28 cellular contexts compared by ENCODE assay signal in the genomic region with DNA sequence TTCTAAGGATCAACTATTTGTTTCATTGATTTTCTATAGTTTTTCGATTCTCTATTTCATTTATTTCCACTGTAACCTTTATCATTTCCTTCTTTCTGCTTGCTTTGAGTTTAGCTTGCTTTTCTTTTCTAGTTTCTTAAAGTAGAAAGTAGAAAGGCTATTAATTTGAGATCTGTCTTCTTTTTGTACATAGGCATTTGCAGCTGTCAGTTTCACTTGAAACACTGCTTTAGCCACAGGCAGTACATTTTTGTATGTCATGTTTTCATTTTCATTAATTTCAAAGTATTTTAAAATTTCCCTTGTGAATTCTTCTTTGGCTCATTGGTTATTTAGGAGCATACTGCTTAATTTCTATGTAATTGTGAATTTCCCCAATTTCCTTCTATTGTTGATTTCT.
A peak's percentile ranks its signal among the peaks of the same experiment; 100 is the strongest.
DNase-seq lines count a peak whose midpoint lies in the region; ATAC-seq, FAIRE-seq and TF ChIP-seq lines count a peak whose summit lies in the region.
"Had no signal": no experiment of that assay in that cellular context is flagged by ENCODE, and none has a peak within 500 bp of the region (broad histone marks: within the 10 kb centered on the region; RNA-seq: fewer than 3 reads in every experiment).

No MANE protein-coding gene starts in this region.

- H3K27ac ChIP-seq in A549 (no peak overlapping the region), GM12878 (ENCODE audit: control insufficient read depth, insufficient read depth) (peak overlapping the region; percentile 61)
- no peak overlapping the region for H3K27ac ChIP-seq in CD4-positive, CD25-positive, alpha-beta regulatory T cell (ENCODE audit: insufficient read depth, low read length, poor library complexity, severe bottlenecking)
- H3K27ac ChIP-seq: ascending aorta, lower lobe of right lung, right lobe of liver, thyroid gland had no signal

- CTCF ChIA-PET in A549 (lab: Yijun Ruan, JAX) (interaction anchor here (0.9 kb wide), 1 partner anchor 26 kb away, joined by 3 read pairs; no protein-coding TSS in a partner anchor), GM12878 (lab: Yijun Ruan, JAX) (interaction anchor here (0.6 to 1.5 kb wide), 5 partner anchors 7 to 180 kb away, joined by 3 to 4 read pairs (median 3); no protein-coding TSS in a partner anchor)

- peak overlapping the region in 2 of 3 donors; percentile 8 to 80 for H3K27ac Mint-ChIP-seq in CD4-positive, CD25-positive, alpha-beta regulatory T cell

- SMC1A ChIA-PET in GM12878 (lab: Charles Lee; ENCODE audit: uncharacterized antibody, unreplicated experiment) = interaction anchor here (0.7 to 24.5 kb wide), 4 partner anchors 10 to 115 kb away, joined by 3 to 624 read pairs (median 52); no protein-coding TSS in a partner anchor

- H3K36me3 Mint-ChIP-seq in CD4-positive, CD25-positive, alpha-beta regulatory T cell = peaks cover 3% of the 10 kb centered on the region

- H3K9me3 ChIP-seq in A549 (no peaks in the 10 kb centered on the region), GM12878 (replicated peaks; ENCODE audit: control insufficient read depth, insufficient read depth, low read length) (no peaks in the 10 kb centered on the region)
- H3K9me3 ChIP-seq in CD4-positive, CD25-positive, alpha-beta regulatory T cell (ENCODE audit: control insufficient read depth in 2 of 2, low read length in 2 of 2) = no peaks in the 10 kb centered on the region
- H3K9me3 ChIP-seq: ascending aorta, HAP-1, lower lobe of right lung, mucosa of descending colon, right lobe of liver, thyroid gland had no signal

- no peaks in the 10 kb centered on the region for H3K27me3 Mint-ChIP-seq in CD4-positive, CD25-positive, alpha-beta regulatory T cell

- FAIRE-seq in A549 (lab: Jason Lieb, UNC) (peak; percentile 46), GM12878 (lab: Jason Lieb, UNC) (no peak)
- FAIRE-seq: endometrium, TTC549 had no signal

- H3K4me2 ChIP-seq in A549 = no peak overlapping the region
- H3K4me2 ChIP-seq in GM12878 (ENCODE audit: control insufficient read depth, insufficient read depth) = peak overlapping the region; percentile 36; the same call in 1 of the 2 replicates

- no peak for DNase-seq in A549 (ENCODE audit: low read depth in 1 of 2, low spot score in 1 of 2)
- no peak for DNase-seq in CD4-positive, CD25-positive, alpha-beta regulatory T cell
- no peak for DNase-seq in GM12878 (ENCODE audit: low read depth, low spot score)
- DNase-seq in activated effector memory CD4-positive, alpha-beta T cell treated with Interleukin-2 at 50 U/mL for 16 hours = no peak
- no peak for DNase-seq in 8988T
- no peak for DNase-seq in cerebellar nuclear complex (lab: John Stamatoyannopoulos, UW)
- DNase-seq: activated CD8-positive, alpha-beta memory T cell treated with anti-CD3 and anti-CD28 coated beads, Interleukin-2, amount 50 U/mL, for 4 hours; activated gamma-delta T cell treated with Interleukin-2 at 50 U/mL for 16 hours; DMS53; GDM1; lower lobe of right lung; mucosa of descending colon; NCI-H1092; NCI-H187; NCI-H2171 treated with DMSO at 0.1 percent for 48 hours; NCI-H524 treated with DMSO at 0.1 percent for 48 hours; right lobe of liver; stimulated activated CD4-positive, alpha-beta T cell treated with anti-CD3 and anti-CD28 coated beads, Interleukin-4, amount 100 ng/mL, for 4 hours; stimulated activated naive CD4-positive, alpha-beta T cell treated with Interleukin-2 at 50 U/mL for 16 hours; T-helper 1 cell; thyroid gland had no signal

- no peaks in the 10 kb centered on the region for H3K27me3 ChIP-seq in CD4-positive, CD25-positive, alpha-beta regulatory T cell (ENCODE audit: control insufficient read depth, insufficient read depth, low read length)
- no peaks in the 10 kb centered on the region for H3K27me3 ChIP-seq in GM12878 (replicated peaks in 1 of 2; ENCODE audit: control insufficient read depth in 2 of 2, insufficient read depth in 2 of 2, low read length in 1 of 2)
- H3K27me3 ChIP-seq: ascending aorta, right lobe of liver, thyroid gland had no signal

- no peak for TF ChIP-seq CTCF in A549 (IDR thresholded peaks at IDR 0.05)
- no peak for TF ChIP-seq CTCF in GM12878 (IDR thresholded peaks at IDR 0.05 in 2 of 3, conservative IDR thresholded peaks at IDR 0.05 in 1 of 3; ENCODE audit: control insufficient read depth in 2 of 3, extremely low read depth in 1 of 3, insufficient read depth in 1 of 3, low read depth in 3 of 3, low read length in 3 of 3)

- ATAC-seq in A549 = no peak
- no peak for ATAC-seq in CD4-positive, CD25-positive, alpha-beta regulatory T cell (ENCODE audit: low read depth in 2 of 2)
- ATAC-seq in HG02678 (IDR thresholded peaks at IDR 0.05; ENCODE audit: unreplicated experiment) = peak; percentile 50
- peak; percentile 57 for ATAC-seq in GM12878
- ATAC-seq: activated CD4-positive, CD25-positive, alpha-beta regulatory T cell treated with anti-CD3 and anti-CD28 coated beads, Interleukin-2, amount 50 U/mL, for 24 hours; lower lobe of right lung; mucosa of descending colon; right lobe of liver had no signal

- peaks cover 15% of the 10 kb centered on the region; the same call in 2 of the 3 replicates for H3K4me1 ChIP-seq in A549
- H3K4me1 ChIP-seq in CD4-positive, CD25-positive, alpha-beta regulatory T cell (ENCODE audit: control insufficient read depth, insufficient read depth, low read length, poor library complexity, severe bottlenecking) = peaks cover 20% of the 10 kb centered on the region
- peaks cover 16% of the 10 kb centered on the region for H3K4me1 ChIP-seq in GM12878 (ENCODE audit: control insufficient read depth, insufficient read depth, low read length)
- H3K4me1 ChIP-seq: ascending aorta, lower lobe of right lung, right lobe of liver, thyroid gland had no signal

- RAD21 ChIA-PET in GM12878 (lab: Charles Lee; ENCODE audit: unreplicated experiment) = interaction anchor here (0.6 to 1.5 kb wide), 3 partner anchors 10 to 15 kb away, joined by 3 to 7 read pairs (median 4); no protein-coding TSS in a partner anchor

- H3K4me1 Mint-ChIP-seq in CD4-positive, CD25-positive, alpha-beta regulatory T cell = peaks cover 20 to 70% (median 44%) of the 10 kb centered on the region in 4 donors

- H4K20me1 ChIP-seq in GM12878 (ENCODE audit: control insufficient read depth, insufficient read depth) = no peaks in the 10 kb centered on the region

- H3K79me2 ChIP-seq in GM12878 (ENCODE audit: control insufficient read depth, insufficient read depth, low read length) = peaks cover 66% of the 10 kb centered on the region

- TF ChIP-seq RAD21 in A549 (conservative IDR thresholded peaks at IDR 0.05 in 1 of 2, IDR thresholded peaks at IDR 0.05 in 1 of 2) = no peak
- TF ChIP-seq RAD21 in GM12878 (IDR thresholded peaks at IDR 0.05; ENCODE audit: insufficient read depth, low read depth, low read length) = no peak

- H3K4me3 ChIP-seq in A549 (no peak overlapping the region), GM12878 (no peak overlapping the region)
- peak overlapping the region; percentile 1 for H3K4me3 ChIP-seq in CD4-positive, CD25-positive, alpha-beta regulatory T cell (ENCODE audit: low read depth, low read length)
- H3K4me3 ChIP-seq: ascending aorta, HAP-1, lower lobe of right lung, mucosa of descending colon, right lobe of liver, thyroid gland had no signal

- 80% methylated on average over 1 of the region's 1 CpG for WGBS in A549 (ENCODE audit: missing lambda C conversion rate)
- WGBS in GM12878 (ENCODE audit: insufficient coverage, insufficient replicate concordance, low lambda C conversion rate, missing lambda C conversion rate) = 0% methylated on average over 1 of the region's 1 CpG

- POLR2A ChIA-PET in A549 (lab: Yijun Ruan, JAX) (no interaction called here), GM12878 (lab: Charles Lee) (interaction anchor here (0.7 to 1.0 kb wide), 2 partner anchors 8 to 73 kb away, joined by 3 read pairs; no protein-coding TSS in a partner anchor)

- TF ChIP-seq EP300 in A549 (IDR thresholded peaks at IDR 0.05) (no peak), GM12878 (IDR thresholded peaks at IDR 0.05; ENCODE audit: borderline replicate concordance in 1 of 2, control insufficient read depth in 1 of 2, low read depth in 2 of 2, low read length in 2 of 2) (peak in 1 of 2 experiments; percentile 34; a peak in 1 of 4 replicates)

- TF ChIP-seq POLR2A in A549 (IDR thresholded peaks at IDR 0.05; ENCODE audit: low read length) (no peak), GM12878 (IDR thresholded peaks at IDR 0.05; ENCODE audit: low read depth, low read length) (no peak)

- peak overlapping the region in 3 of 4 donors; percentile 8 to 62 (median 51) for H3K4me3 Mint-ChIP-seq in CD4-positive, CD25-positive, alpha-beta regulatory T cell
- H3K4me3 Mint-ChIP-seq: neural crest cell had no signal

- no peak overlapping the region for H3K9ac ChIP-seq in GM12878 (ENCODE audit: control insufficient read depth, insufficient read depth, low read length)

- no peaks in the 10 kb centered on the region for H3K36me3 ChIP-seq in CD4-positive, CD25-positive, alpha-beta regulatory T cell (ENCODE audit: control insufficient read depth, insufficient read depth, low read length)
- H3K36me3 ChIP-seq in GM12878 (ENCODE audit: control insufficient read depth in 2 of 2, insufficient read depth in 2 of 2, low read length in 1 of 2) = peaks cover 2 to 5% of the 10 kb centered on the region in 2 experiments; a peak in 3 of 4 replicates
- H3K36me3 ChIP-seq: ascending aorta, HAP-1, lower lobe of right lung, right lobe of liver, thyroid gland had no signal

- BruUV-seq in GM12878 (replicated peaks; lab: Mats Ljungman, UMichigan) = no TSS peak

- H2AFZ ChIP-seq in GM12878 (ENCODE audit: control insufficient read depth, low read depth, low read length) = no peak overlapping the region

- intact Hi-C loops in GM12878 (cut with micrococcal nuclease; ENCODE audit: unreplicated experiment) = no loop called here

- H3K9me3 Mint-ChIP-seq in CD4-positive, CD25-positive, alpha-beta regulatory T cell = no peaks in the 10 kb centered on the region
- H3K9me3 Mint-ChIP-seq: neural crest cell had no signal

- in situ Hi-C loops in GM12878 (cut with MboI) = no loop called here

TF ChIP-seq in A549, 52 proteins besides CTCF, POLR2A, EP300 and RAD21:
- TF ChIP-seq KDM1A (IDR thresholded peaks at IDR 0.05; ENCODE audit: low read depth) (no peak), HOXB5 (CRISPR knock-in tag; IDR thresholded peaks at IDR 0.05) (no peak), SREBF2 (IDR thresholded peaks at IDR 0.05) (no peak)
TF ChIP-seq in A549: peak in this region for 0.

TF ChIP-seq in GM12878, 131 proteins besides CTCF, POLR2A, EP300 and RAD21 (continues in another document):
- TF ChIP-seq NFXL1 (IDR thresholded peaks at IDR 0.05; ENCODE audit: borderline replicate concordance) (no peak), MEF2A (IDR thresholded peaks at IDR 0.05; ENCODE audit: insufficient read depth, low read depth, low read length) (0 out of 2 replicates have a peak, but pooled peaks have one; percentile 6)

Comparison
In these comparisons a context has a peak if more than half of its experiments do, and no peak if none do; other contexts are left out.
1. ATAC-seq: peak in HG02678 (single experiment) and GM12878 (single experiment); none in A549 (0 of 2) and CD4-positive, CD25-positive, alpha-beta regulatory T cell (0 of 2).